Comparison of ENCODE assay signal across 8 cellular contexts in genomic region chr1:224329842-224330753, GRCh38. TPM values are rescaled to one million over a fixed set of nuclear protein-coding genes. Genes with fewer than 3 reads are reported as not detected.
DNase-seq lines count a peak whose midpoint lies in the region; ATAC-seq and TF ChIP-seq lines count a peak whose summit lies in the region.

Gene NVL, minus strand, starts transcription at chr1:224330172. Its CDS starts 45 bp downstream, at chr1:224330127.

- H3K9me3 ChIP-seq in fibroblast of lung (ENCODE audit: control insufficient read depth, insufficient read depth, low read depth, low read length): no peaks in the 10 kb centered on the region
- no peaks in the 10 kb centered on the region for H3K9me3 ChIP-seq in naive thymus-derived CD4-positive, alpha-beta T cell (ENCODE audit: control insufficient read depth in 2 of 3, low read length in 3 of 3)

- no peaks in the 10 kb centered on the region for H3K27me3 Mint-ChIP-seq in naive thymus-derived CD4-positive, alpha-beta T cell
- H3K27me3 Mint-ChIP-seq in stimulated activated memory B cell treated with anti-CD40 and anti-IgM and Interleukin-4, amounts not matched to agents 10 μg/mL and 1 μg/mL and 100 μg/mL, for 72 hours: no peaks in the 10 kb centered on the region

- POLR2A ChIA-PET in RWPE1 (lab: Yijun Ruan, JAX; ENCODE audit: low non-redundant PET): no interaction called here
- POLR2A ChIA-PET in naive thymus-derived CD4-positive, alpha-beta T cell (lab: Charles Lee): interaction anchor here (0.6 to 2.1 kb wide), 11 partner anchors 12 to 1617 kb away, joined by 3 to 11 read pairs (median 4); partner anchors contain the start of genes CNIH4 and FBXO28

- peaks cover 37% of the 10 kb centered on the region for H3K79me2 ChIP-seq in fibroblast of lung (ENCODE audit: control insufficient read depth, insufficient read depth, low read length)

- H3K4me3 Mint-ChIP-seq in naive thymus-derived CD4-positive, alpha-beta T cell: peak within 1 kb of the TSS; percentile 91 to 100 (median 97)
- H3K4me3 Mint-ChIP-seq in stimulated activated memory B cell treated with anti-CD40 and anti-IgM and Interleukin-4, amounts not matched to agents 10 μg/mL and 1 μg/mL and 100 μg/mL, for 72 hours: peak within 1 kb of the TSS; percentile 84

- no peak for TF ChIP-seq CTCF in RWPE1 (conservative IDR thresholded peaks at IDR 0.05; ENCODE audit: low read depth)
- no peak for TF ChIP-seq CTCF in fibroblast of lung (conservative IDR thresholded peaks at IDR 0.05 in 1 of 2, IDR thresholded peaks at IDR 0.05 in 1 of 2; ENCODE audit: low read depth in 1 of 2, low read length in 2 of 2)

- H2AFZ ChIP-seq in fibroblast of lung (ENCODE audit: low read length): peak within 1 kb of the TSS; percentile 99

- peak within 1 kb of the TSS; percentile 97 to 100 (median 99) for H3K27ac Mint-ChIP-seq in naive thymus-derived CD4-positive, alpha-beta T cell
- H3K27ac Mint-ChIP-seq in stimulated activated memory B cell treated with anti-CD40 and anti-IgM and Interleukin-4, amounts not matched to agents 10 μg/mL and 1 μg/mL and 100 μg/mL, for 72 hours: peak within 1 kb of the TSS; percentile 98

- H3K4me3 ChIP-seq in fibroblast of lung (replicated peaks in 1 of 4; ENCODE audit: control extremely low read depth in 1 of 4, insufficient read depth in 1 of 4, low read depth in 3 of 4, low read length in 4 of 4): peak within 1 kb of the TSS; percentile 93 to 99 (median 98)
- H3K4me3 ChIP-seq in naive thymus-derived CD4-positive, alpha-beta T cell (ENCODE audit: low read length): peak within 1 kb of the TSS; percentile 96

- H3K27ac ChIP-seq in RWPE1: peak within 1 kb of the TSS; percentile 91
- H3K27ac ChIP-seq in fibroblast of lung (ENCODE audit: insufficient read depth, low read length): peak within 1 kb of the TSS; percentile 86
- peak within 1 kb of the TSS; percentile 90 for H3K27ac ChIP-seq in naive thymus-derived CD4-positive, alpha-beta T cell (ENCODE audit: low read depth, low read length)

- peaks cover 9% of the 10 kb centered on the region for H3K4me1 ChIP-seq in fibroblast of lung (ENCODE audit: control insufficient read depth, extremely low read depth, insufficient read depth, low read length)
- H3K4me1 ChIP-seq in naive thymus-derived CD4-positive, alpha-beta T cell (ENCODE audit: control insufficient read depth in 2 of 2, insufficient read depth in 2 of 2, low read length in 2 of 2): peaks cover 3 to 6% of the 10 kb centered on the region in 2 donors

- peaks cover 0 to 7% (median 3%) of the 10 kb centered on the region in 5 donors for H3K36me3 Mint-ChIP-seq in naive thymus-derived CD4-positive, alpha-beta T cell
- H3K36me3 Mint-ChIP-seq in stimulated activated memory B cell treated with anti-CD40 and anti-IgM and Interleukin-4, amounts not matched to agents 10 μg/mL and 1 μg/mL and 100 μg/mL, for 72 hours: no peaks in the 10 kb centered on the region

- ATAC-seq in naive thymus-derived CD4-positive, alpha-beta T cell: peak; percentile 91
- peak; percentile 93 for ATAC-seq in stimulated activated memory B cell treated with anti-CD40 and anti-IgM and Interleukin-4, amounts not matched to agents 10 μg/mL and 1 μg/mL and 100 μg/mL, for 72 hours

- no peaks in the 10 kb centered on the region for H3K36me3 ChIP-seq in fibroblast of lung (ENCODE audit: control insufficient read depth, insufficient read depth, low read length)
- H3K36me3 ChIP-seq in naive thymus-derived CD4-positive, alpha-beta T cell (ENCODE audit: control insufficient read depth in 2 of 3, insufficient read depth in 3 of 3, low read length in 3 of 3): peaks cover 0 to 5% (median 0%) of the 10 kb centered on the region in 3 experiments

- CTCF ChIA-PET in RWPE1 (lab: Yijun Ruan, JAX): no interaction called here
- CTCF ChIA-PET in naive thymus-derived CD4-positive, alpha-beta T cell (lab: Charles Lee): interaction anchor here (0.6 to 2.1 kb wide), 3 partner anchors 84 to 214 kb away, joined by 3 to 10 read pairs (median 4); no protein-coding TSS in a partner anchor

- no peaks in the 10 kb centered on the region for H4K20me1 ChIP-seq in fibroblast of lung (ENCODE audit: control insufficient read depth, extremely low read depth, insufficient read depth, low read length)

- no peaks in the 10 kb centered on the region for H3K9me3 Mint-ChIP-seq in naive thymus-derived CD4-positive, alpha-beta T cell
- no peaks in the 10 kb centered on the region for H3K9me3 Mint-ChIP-seq in stimulated activated memory B cell treated with anti-CD40 and anti-IgM and Interleukin-4, amounts not matched to agents 10 μg/mL and 1 μg/mL and 100 μg/mL, for 72 hours

- peak within 1 kb of the TSS; percentile 99 for H3K4me2 ChIP-seq in fibroblast of lung (ENCODE audit: extremely low read depth, insufficient read depth, low read length)

- DNase-seq in EL (peak; percentile 90), H4 (ENCODE audit: low spot score) (peak; percentile 79), LoVo (ENCODE audit: low spot score) (peak; percentile 94), RWPE1 (ENCODE audit: low spot score) (peak; percentile 92), fibroblast of lung (ENCODE audit: low read depth in 2 of 2) (peak; percentile 87 to 92)
- peak; percentile 57 to 67 for DNase-seq in activated T-helper 1 cell treated with anti-CD3 and anti-CD28 coated beads, Interleukin-2, amount 50 U/mL, for 16 hours (ENCODE audit: low read depth in 1 of 2, low spot score in 1 of 2)
- DNase-seq in naive thymus-derived CD4-positive, alpha-beta T cell: peak; percentile 71 to 84 (median 79)

- H3K4me1 Mint-ChIP-seq in naive thymus-derived CD4-positive, alpha-beta T cell: peaks cover 29 to 63% (median 47%) of the 10 kb centered on the region in 7 donors
- peaks cover 53% of the 10 kb centered on the region for H3K4me1 Mint-ChIP-seq in stimulated activated memory B cell treated with anti-CD40 and anti-IgM and Interleukin-4, amounts not matched to agents 10 μg/mL and 1 μg/mL and 100 μg/mL, for 72 hours

- no peaks in the 10 kb centered on the region for H3K27me3 ChIP-seq in fibroblast of lung (ENCODE audit: control insufficient read depth, insufficient read depth, low read length)
- no peaks in the 10 kb centered on the region for H3K27me3 ChIP-seq in naive thymus-derived CD4-positive, alpha-beta T cell (ENCODE audit: control insufficient read depth in 2 of 2, insufficient read depth in 2 of 2, low read length in 2 of 2)

- intact Hi-C loops in naive thymus-derived CD4-positive, alpha-beta T cell (cut with micrococcal nuclease): loop anchor here (1.0 to 5.0 kb wide), 13 partner anchors 26 to 1618 kb away; partner anchors contain the start of genes CAPN2 (in 2 of the 2), CNIH4 (in 2 of the 2), DEGS1 (in 2 of the 2) and FBXO28 (in 2 of the 2)

- H3K9ac ChIP-seq in fibroblast of lung (ENCODE audit: insufficient read depth, low read length): peak within 1 kb of the TSS; percentile 90

RNA-seq across cellular contexts. Expression of gene NVL, which starts in this region (rescaled TPM):
- total RNA-seq in H4 (2014; rRNA removed; shearing (Covaris generic)): 14.7 and 17.9 TPM in 2 replicates
- 23.4 and 27.6 TPM in 2 replicates for total RNA-seq in fibroblast of lung
- 20.5 and 28.9 TPM in 2 replicates for polyA plus RNA-seq in fibroblast of lung
- 13.7 and 16.1 TPM in 2 replicates for polyA plus RNA-seq in fibroblast of lung (2012)
- 3.6 and 15.3 TPM in 2 replicates for polyA minus RNA-seq in fibroblast of lung (ENCODE audit: low replicate concordance)
- 10 to 100 TPM; 23.9 to 48.6 (median 44.7) TPM for total RNA-seq in naive thymus-derived CD4-positive, alpha-beta T cell
- polyA plus RNA-seq in naive thymus-derived CD4-positive, alpha-beta T cell: 10 to 100 TPM; 16.1 to 17.7 TPM

Comparison
In these comparisons a context has a peak if more than half of its experiments do, and no peak if none do; other contexts are left out.
1. Peak in every context shown above with its lines: DNase-seq, ATAC-seq, H3K4me3 ChIP-seq and H3K27ac ChIP-seq.